In the genomic region with DNA sequence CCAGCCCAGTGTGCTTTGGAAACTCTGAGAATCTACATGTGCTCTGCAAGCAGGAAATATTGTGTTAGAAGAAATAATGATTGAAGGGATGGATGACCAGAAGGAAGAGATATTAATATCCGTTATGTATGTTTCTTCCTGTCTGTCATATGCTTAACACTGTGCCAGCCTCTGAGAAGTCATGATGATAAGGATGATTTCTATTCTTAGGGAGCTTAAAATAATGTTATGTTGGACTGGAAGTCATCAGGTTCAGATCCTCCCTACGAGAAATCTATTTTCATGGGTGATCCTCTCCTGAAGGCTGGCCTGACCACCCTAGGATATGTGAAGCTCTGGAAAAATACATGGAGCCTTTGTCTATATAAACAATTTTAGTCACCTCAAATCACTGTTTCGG, we compare ENCODE assay signal across 1 cellular context.
TF ChIP-seq lines count a peak whose summit lies in the region.

No MANE protein-coding gene starts in this region.

TF ChIP-seq in neural cell, 6 proteins besides CTCF, POLR2A, EP300 and RAD21 (continued from another document):
- TF ChIP-seq, protein P1, sequence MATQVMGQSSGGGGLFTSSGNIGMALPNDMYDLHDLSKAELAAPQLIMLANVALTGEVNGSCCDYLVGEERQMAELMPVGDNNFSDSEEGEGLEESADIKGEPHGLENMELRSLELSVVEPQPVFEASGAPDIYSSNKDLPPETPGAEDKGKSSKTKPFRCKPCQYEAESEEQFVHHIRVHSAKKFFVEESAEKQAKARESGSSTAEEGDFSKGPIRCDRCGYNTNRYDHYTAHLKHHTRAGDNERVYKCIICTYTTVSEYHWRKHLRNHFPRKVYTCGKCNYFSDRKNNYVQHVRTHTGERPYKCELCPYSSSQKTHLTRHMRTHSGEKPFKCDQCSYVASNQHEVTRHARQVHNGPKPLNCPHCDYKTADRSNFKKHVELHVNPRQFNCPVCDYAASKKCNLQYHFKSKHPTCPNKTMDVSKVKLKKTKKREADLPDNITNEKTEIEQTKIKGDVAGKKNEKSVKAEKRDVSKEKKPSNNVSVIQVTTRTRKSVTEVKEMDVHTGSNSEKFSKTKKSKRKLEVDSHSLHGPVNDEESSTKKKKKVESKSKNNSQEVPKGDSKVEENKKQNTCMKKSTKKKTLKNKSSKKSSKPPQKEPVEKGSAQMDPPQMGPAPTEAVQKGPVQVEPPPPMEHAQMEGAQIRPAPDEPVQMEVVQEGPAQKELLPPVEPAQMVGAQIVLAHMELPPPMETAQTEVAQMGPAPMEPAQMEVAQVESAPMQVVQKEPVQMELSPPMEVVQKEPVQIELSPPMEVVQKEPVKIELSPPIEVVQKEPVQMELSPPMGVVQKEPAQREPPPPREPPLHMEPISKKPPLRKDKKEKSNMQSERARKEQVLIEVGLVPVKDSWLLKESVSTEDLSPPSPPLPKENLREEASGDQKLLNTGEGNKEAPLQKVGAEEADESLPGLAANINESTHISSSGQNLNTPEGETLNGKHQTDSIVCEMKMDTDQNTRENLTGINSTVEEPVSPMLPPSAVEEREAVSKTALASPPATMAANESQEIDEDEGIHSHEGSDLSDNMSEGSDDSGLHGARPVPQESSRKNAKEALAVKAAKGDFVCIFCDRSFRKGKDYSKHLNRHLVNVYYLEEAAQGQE (IDR thresholded peaks at IDR 0.05; ENCODE audit: borderline replicate concordance): no peak
- no peak for TF ChIP-seq EZH2 (IDR thresholded peaks at IDR 0.05; ENCODE audit: borderline replicate concordance, insufficient read depth, low read length, poor library complexity, severe bottlenecking)
- TF ChIP-seq POLR2AphosphoS5 (IDR thresholded peaks at IDR 0.05): no peak
